8 cellular contexts compared by ENCODE assay signal in the genomic region with DNA sequence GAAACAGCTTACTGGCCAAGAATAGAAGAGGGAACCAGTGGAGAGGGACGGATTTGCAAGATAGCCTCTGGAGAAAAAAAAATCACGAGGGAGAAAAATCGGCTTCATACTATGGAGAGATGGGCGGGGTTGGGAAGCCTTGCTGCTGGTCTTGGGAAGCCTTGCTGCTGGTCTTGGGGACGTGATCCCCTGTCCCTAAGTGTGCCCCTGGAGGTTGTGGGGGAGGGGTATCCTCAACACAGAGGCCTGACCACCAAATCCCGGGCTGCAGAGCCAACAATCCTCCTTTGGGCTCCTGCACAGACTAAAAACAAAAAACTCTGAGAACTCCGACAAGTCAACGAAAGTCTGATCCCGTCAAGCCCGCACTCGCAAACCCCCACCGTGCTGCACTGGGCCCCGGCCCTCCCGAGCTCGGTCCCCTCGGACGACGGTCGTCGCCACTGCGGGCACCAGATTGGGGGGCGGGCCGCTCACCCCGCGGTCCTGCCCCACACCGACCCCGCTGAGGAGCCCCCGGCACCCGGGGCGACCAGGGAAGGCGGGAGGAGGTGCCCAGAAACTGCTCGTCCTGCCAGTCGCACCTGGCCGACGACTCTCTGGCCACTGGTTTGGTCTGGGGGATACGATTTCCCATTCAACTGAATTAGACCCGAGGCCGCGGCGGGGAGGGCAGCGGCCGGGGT. TPM values are rescaled to one million over a fixed set of nuclear protein-coding genes. Genes with fewer than 3 reads are reported as not detected.
DNase-seq lines count a peak whose midpoint lies in the region; ATAC-seq and TF ChIP-seq lines count a peak whose summit lies in the region.

No MANE protein-coding gene starts in this region.

- H3K4me1 ChIP-seq in gastroesophageal sphincter: peaks cover 0 to 18% (median 11%) of the 10 kb centered on the region in 3 donors

- TF ChIP-seq EP300 in gastroesophageal sphincter (IDR thresholded peaks at IDR 0.05): no peak

- peaks cover 33% of the 10 kb centered on the region for H3K27me3 Mint-ChIP-seq in activated CD4-positive, alpha-beta memory T cell treated with anti-CD3 and anti-CD28 coated beads for 36 hours

- TF ChIP-seq POLR2A in gastroesophageal sphincter (IDR thresholded peaks at IDR 0.05): no peak

- H3K27ac Mint-ChIP-seq in activated CD4-positive, alpha-beta memory T cell treated with anti-CD3 and anti-CD28 coated beads for 36 hours: no peak overlapping the region

- 12 to 18% methylated on average over 5 to 6 of the region's 42 CpGs for WGBS in gastroesophageal sphincter (ENCODE audit: low coverage in 1 of 2), 2 donors

- peak overlapping the region; percentile 58 to 75 for H3K4me3 ChIP-seq in gastroesophageal sphincter

- peaks cover 57% of the 10 kb centered on the region for H3K27me3 ChIP-seq in gastroesophageal sphincter

- H3K9me3 ChIP-seq in gastroesophageal sphincter: no peaks in the 10 kb centered on the region

- DNase-seq in DMS79 treated with DMSO at 0.1 percent for 48 hours (lab: John Stamatoyannopoulos, UW) (peak; percentile 34), DMS79 (lab: John Stamatoyannopoulos, UW) (no peak), omental fat pad (ENCODE audit: low spot score) (no peak), SHP77 treated with DMSO at 0.1 percent for 48 hours (lab: John Stamatoyannopoulos, UW) (no peak)
- peak; percentile 9 for DNase-seq in activated CD4-positive, alpha-beta memory T cell treated with anti-CD3 and anti-CD28 coated beads for 36 hours
- no peak for DNase-seq in stimulated activated CD8-positive, alpha-beta memory T cell treated with anti-CD3 and anti-CD28 coated beads, Interleukin-4, amount 100 ng/mL, for 48 hours

- ATAC-seq in HG03135 (IDR thresholded peaks at IDR 0.05; ENCODE audit: unreplicated experiment) (peak; percentile 16), gastroesophageal sphincter (peak; percentile 5), omental fat pad (ENCODE audit: low FRiP score) (peak; percentile 45)

- intact Hi-C loops in activated CD4-positive, alpha-beta memory T cell treated with anti-CD3 and anti-CD28 coated beads for 36 hours (cut with micrococcal nuclease): loop anchor here (1.0 to 10.0 kb wide), 3 partner anchors 175 to 295 kb away; partner anchors contain the start of gene MTFR2

- no peak for TF ChIP-seq CTCF in gastroesophageal sphincter (IDR thresholded peaks at IDR 0.05)
- TF ChIP-seq CTCF in omental fat pad (IDR thresholded peaks at IDR 0.05): no peak

- no peaks in the 10 kb centered on the region for H3K9me3 Mint-ChIP-seq in activated CD4-positive, alpha-beta memory T cell treated with anti-CD3 and anti-CD28 coated beads for 36 hours

- POLR2A ChIA-PET in activated CD4-positive, alpha-beta memory T cell treated with anti-CD3 and anti-CD28 coated beads for 36 hours (lab: Charles Lee): interaction anchor here (0.5 to 1.0 kb wide), 2 partner anchors 88 to 259 kb away, joined by 4 to 5 read pairs; partner anchors contain the start of gene BCLAF1

- H3K36me3 Mint-ChIP-seq in activated CD4-positive, alpha-beta memory T cell treated with anti-CD3 and anti-CD28 coated beads for 36 hours: no peaks in the 10 kb centered on the region

- H3K4me3 Mint-ChIP-seq in activated CD4-positive, alpha-beta memory T cell treated with anti-CD3 and anti-CD28 coated beads for 36 hours: peak overlapping the region; percentile 58

- H3K36me3 ChIP-seq in gastroesophageal sphincter: no peaks in the 10 kb centered on the region

- CTCF ChIA-PET in activated CD4-positive, alpha-beta memory T cell treated with anti-CD3 and anti-CD28 coated beads for 36 hours (lab: Charles Lee): interaction anchor here (0.6 to 1.8 kb wide), 14 partner anchors 13 to 297 kb away, joined by 3 to 9 read pairs (median 4); partner anchors contain the start of gene MAP3K5

- peaks cover 1% of the 10 kb centered on the region for H3K4me1 Mint-ChIP-seq in activated CD4-positive, alpha-beta memory T cell treated with anti-CD3 and anti-CD28 coated beads for 36 hours (ENCODE audit: low read depth)

- H3K27ac ChIP-seq in gastroesophageal sphincter: peak overlapping the region in 1 of 4 donors; percentile 57

RNA-seq across cellular contexts. Expression of gene MAP7, which starts 0.7 kb away (rescaled TPM):
- 1 to 10 TPM; 1.2 to 1.3 TPM for total RNA-seq in activated CD4-positive, alpha-beta memory T cell treated with anti-CD3 and anti-CD28 coated beads for 36 hours
- total RNA-seq in gastroesophageal sphincter (1 to 10 TPM; 1.1 to 6.7 (median 4.3) TPM), omental fat pad (1 to 10 TPM; 2.2 to 5.3 (median 4.5) TPM)

Comparison
In these comparisons a context has a peak if more than half of its experiments do, and no peak if none do; other contexts are left out.
1. DNase-seq: peak in DMS79 treated with DMSO at 0.1 percent for 48 hours (single experiment) and activated CD4-positive, alpha-beta memory T cell treated with anti-CD3 and anti-CD28 coated beads for 36 hours (single experiment); none in DMS79 (single experiment), omental fat pad (single experiment), SHP77 treated with DMSO at 0.1 percent for 48 hours (single experiment) and stimulated activated CD8-positive, alpha-beta memory T cell treated with anti-CD3 and anti-CD28 coated beads, Interleukin-4, amount 100 ng/mL, for 48 hours (single experiment).
2. Peak in every context shown above with its lines, with median percentiles within 50 percentile points of each other: ATAC-seq.